ENCODE assay signal across 1 cellular context in genomic region chr5:154858251-154858971, GRCh38.
TF ChIP-seq lines count a peak whose summit lies in the region.

Gene CNOT8 (plus strand): TSS chr5:154858627. CDS start chr5:154863279, 4,652 bp downstream.

TF ChIP-seq in GM12878, 131 proteins besides CTCF, POLR2A, EP300 and RAD21 (continued from another document):
- TF ChIP-seq PKNOX1 (IDR thresholded peaks at IDR 0.05) (peak; percentile 86), CEBPB (IDR thresholded peaks at IDR 0.05; ENCODE audit: borderline replicate concordance in 1 of 2, low read depth in 2 of 2, low read length in 2 of 2) (no peak), KAT2A (conservative IDR thresholded peaks at IDR 0.05; ENCODE audit: control insufficient read depth, low read depth, low read length) (no peak)
TF ChIP-seq in GM12878: peak in this region for 42.
